In genomic region chr3:150083653-150084037, GRCh38 we compare ENCODE assay signal across 10 cellular contexts.
DNase-seq lines count a peak whose midpoint lies in the region; ATAC-seq and TF ChIP-seq lines count a peak whose summit lies in the region.
"Had no signal": no experiment of that assay in that cellular context is flagged by ENCODE, and none has a peak within 500 bp of the region (broad histone marks: within the 10 kb centered on the region; RNA-seq: fewer than 3 reads in every experiment).

No MANE protein-coding gene starts in this region.

- ATAC-seq in RWPE2 (ENCODE audit: low read depth) = no peak
- ATAC-seq in gastroesophageal sphincter = peak; percentile 36
- ATAC-seq in GM19324 (IDR thresholded peaks at IDR 0.05; ENCODE audit: low FRiP score, unreplicated experiment) = no peak
- ATAC-seq in GM18517 (IDR thresholded peaks at IDR 0.05; ENCODE audit: unreplicated experiment) = no peak
- ATAC-seq: WTC11 had no signal

- H3K27ac ChIP-seq in RWPE2 (ENCODE audit: poor library complexity, severe bottlenecking) (peak overlapping the region; percentile 81), gastroesophageal sphincter (peak overlapping the region in 3 of 4 donors; percentile 37 to 62 (median 60)), skeletal muscle tissue (ENCODE audit: low read depth, low read length) (peak overlapping the region; percentile 59)

- H3K9me3 ChIP-seq in RWPE2 (ENCODE audit: severe bottlenecking) (no peaks in the 10 kb centered on the region), gastroesophageal sphincter (no peaks in the 10 kb centered on the region), skeletal muscle tissue (ENCODE audit: control insufficient read depth in 3 of 3, low read length in 3 of 3) (no peaks in the 10 kb centered on the region)

- H3K4me1 ChIP-seq in RWPE2 (ENCODE audit: insufficient read depth, poor library complexity, severe bottlenecking) = peaks cover 39% of the 10 kb centered on the region
- H3K4me1 ChIP-seq in gastroesophageal sphincter = peaks cover 0 to 29% (median 0%) of the 10 kb centered on the region in 3 donors
- H3K4me1 ChIP-seq in skeletal muscle tissue (ENCODE audit: control insufficient read depth in 3 of 3, insufficient read depth in 3 of 3, low read length in 3 of 3) = peaks cover 5 to 11% (median 9%) of the 10 kb centered on the region in 3 donors

- TF ChIP-seq POLR2A in gastroesophageal sphincter (IDR thresholded peaks at IDR 0.05) = no peak

- no peaks in the 10 kb centered on the region for H3K27me3 ChIP-seq in RWPE2 (ENCODE audit: insufficient read depth, poor library complexity, severe bottlenecking)
- no peaks in the 10 kb centered on the region for H3K27me3 ChIP-seq in gastroesophageal sphincter
- H3K27me3 ChIP-seq in skeletal muscle tissue (ENCODE audit: control insufficient read depth in 3 of 3, insufficient read depth in 3 of 3, low read length in 3 of 3) = no peaks in the 10 kb centered on the region

- peak; percentile 60 for DNase-seq in EL
- DNase-seq in RWPE2 (ENCODE audit: low spot score) = no peak
- no peak for DNase-seq in DMS53 treated with DMSO at 0.1 percent for 48 hours (lab: John Stamatoyannopoulos, UW; ENCODE audit: unreplicated experiment)
- no peak for DNase-seq in hippocampal formation (lab: John Stamatoyannopoulos, UW)
- DNase-seq: effector CD8-positive, alpha-beta T cell had no signal

- no peak for TF ChIP-seq CTCF in RWPE2 (IDR thresholded peaks at IDR 0.05; ENCODE audit: poor library complexity, severe bottlenecking)
- no peak for TF ChIP-seq CTCF in gastroesophageal sphincter (IDR thresholded peaks at IDR 0.05)

- no peak for TF ChIP-seq EP300 in gastroesophageal sphincter (IDR thresholded peaks at IDR 0.05)

- 0 to 15% methylated on average over 8 of the region's 8 CpGs for whole genome bisulfite sequencing in gastroesophageal sphincter (ENCODE audit: low coverage in 1 of 2), 2 donors

- H3K4me3 ChIP-seq in RWPE2 (ENCODE audit: severe bottlenecking) (no peak overlapping the region), gastroesophageal sphincter (peak overlapping the region; percentile 26 to 40), skeletal muscle tissue (ENCODE audit: low read length in 3 of 3) (peak overlapping the region; percentile 52 to 72 (median 60))

- H3K9ac ChIP-seq in skeletal muscle tissue (ENCODE audit: low read depth in 1 of 3, low read length in 3 of 3) = peak overlapping the region; percentile 66 to 73 (median 70)

- H3K36me3 ChIP-seq in RWPE2 (ENCODE audit: low read depth) = no peaks in the 10 kb centered on the region
- H3K36me3 ChIP-seq in gastroesophageal sphincter = no peaks in the 10 kb centered on the region
- no peaks in the 10 kb centered on the region for H3K36me3 ChIP-seq in skeletal muscle tissue (ENCODE audit: control insufficient read depth in 3 of 3, insufficient read depth in 3 of 3, low read length in 3 of 3)
